In the genomic region with DNA sequence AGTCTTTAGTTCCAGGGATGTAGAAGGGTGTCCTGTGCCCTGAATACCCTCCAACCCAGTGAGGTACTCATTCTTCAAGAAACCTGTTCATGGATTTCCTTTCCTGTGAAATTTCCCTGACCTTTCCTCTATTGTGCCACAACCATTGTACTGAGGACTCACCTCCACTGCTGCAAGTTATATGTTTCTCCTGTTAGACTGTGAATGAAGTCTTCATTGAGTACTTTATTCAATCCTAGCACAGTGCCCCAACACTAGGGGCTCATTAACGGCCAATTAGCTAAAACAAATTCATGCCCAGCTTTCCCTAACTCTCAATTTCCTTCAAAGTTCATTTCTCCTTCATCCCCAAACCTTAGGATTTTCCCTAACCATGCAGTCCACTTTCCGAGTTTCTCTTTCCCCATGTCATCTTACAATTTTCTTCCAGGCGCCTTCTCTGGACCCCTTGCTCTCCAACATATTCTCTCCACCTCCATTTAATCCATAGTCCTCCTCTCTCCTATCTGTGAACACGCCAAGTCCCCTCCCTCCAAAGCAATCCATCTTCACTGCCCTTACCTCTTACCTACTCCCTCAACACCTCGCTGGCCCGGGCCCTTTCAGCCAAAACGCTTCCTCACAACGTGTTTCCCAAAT, we compare ENCODE assay signal across 8 cellular contexts. TPM values are rescaled to one million over a fixed set of nuclear protein-coding genes. Genes with fewer than 3 reads are reported as not detected.
DNase-seq lines count a peak whose midpoint lies in the region; ATAC-seq and TF ChIP-seq lines count a peak whose summit lies in the region.

No MANE protein-coding gene starts in this region.

- H3K27ac ChIP-seq in PC-9: peak overlapping the region; percentile 35; the same call in 1 of the 2 replicates
- H3K27ac ChIP-seq in esophagus squamous epithelium: peak overlapping the region; percentile 94 to 99 (median 96)
- H3K27ac ChIP-seq in psoas muscle: peak overlapping the region; percentile 98

- H3K9me2 ChIP-seq in PC-9 (ENCODE audit: insufficient read depth): no peaks in the 10 kb centered on the region

- H3K27me3 ChIP-seq in PC-9 (ENCODE audit: insufficient read depth, low read depth) (no peaks in the 10 kb centered on the region), esophagus squamous epithelium (no peaks in the 10 kb centered on the region), psoas muscle (ENCODE audit: insufficient read depth in 3 of 3, low read length in 2 of 3) (no peaks in the 10 kb centered on the region)

- H3K4me3 ChIP-seq in PC-9 (peak overlapping the region; percentile 93), esophagus squamous epithelium (peak overlapping the region; percentile 79 to 97 (median 94)), psoas muscle (peak overlapping the region; percentile 93)

- TF ChIP-seq CTCF in PC-9 (conservative IDR thresholded peaks at IDR 0.05) (no peak), esophagus squamous epithelium (IDR thresholded peaks at IDR 0.05) (no peak), psoas muscle (IDR thresholded peaks at IDR 0.05) (no peak)

- peak in 1 of 2 experiments; percentile 47 for DNase-seq in PC-9
- DNase-seq in esophagus squamous epithelium (lab: John Stamatoyannopoulos, UW): no peak
- DNase-seq in psoas muscle: no peak
- DNase-seq in activated CD4-positive, CD25-positive, alpha-beta regulatory T cell treated with anti-CD3 and anti-CD28 coated beads, Interleukin-2, amount 50 U/mL, for 72 hours: no peak
- DNase-seq in NOMO-1 treated with dmso at 0.1 percent for 144 hours (lab: John Stamatoyannopoulos, UW; ENCODE audit: unreplicated experiment): no peak

- ATAC-seq in GM21447 (IDR thresholded peaks at IDR 0.05; ENCODE audit: unreplicated experiment): peak; percentile 1
- ATAC-seq in psoas muscle: no peak
- ATAC-seq in GM19467 (IDR thresholded peaks at IDR 0.05; ENCODE audit: unreplicated experiment): no peak
- ATAC-seq in GM18907 (IDR thresholded peaks at IDR 0.05; ENCODE audit: unreplicated experiment): no peak

- intact Hi-C loops in PC-9 (cut with micrococcal nuclease; ENCODE audit: unreplicated experiment) (loop anchor here (2.0 kb wide), 1 partner anchor 71 kb away; a partner anchor contains a TSS), esophagus squamous epithelium (cut with DNase I) (no loop called here), psoas muscle (cut with DNase I) (loop anchor here in 1 of 2 donors (5.0 kb wide), 1 partner anchor 248 kb away; a partner anchor contains a TSS)

- CTCF ChIA-PET in PC-9 (lab: Charles Lee): no interaction called here

- H3K4me1 ChIP-seq in PC-9 (replicated peaks; ENCODE audit: insufficient read depth) (peaks cover 48% of the 10 kb centered on the region), esophagus squamous epithelium (peaks cover 17 to 57% (median 33%) of the 10 kb centered on the region in 3 donors), psoas muscle (peaks cover 37% of the 10 kb centered on the region)

- peak overlapping the region; percentile 87 for H3K4me2 ChIP-seq in PC-9

- H3F3A ChIP-seq in PC-9 (ENCODE audit: insufficient read depth, low read depth): peaks cover 10% of the 10 kb centered on the region

- POLR2A ChIA-PET in PC-9 (lab: Charles Lee; ENCODE audit: unreplicated experiment): interaction anchor here (0.5 kb wide), 1 partner anchor 1056 kb away, joined by 3 read pairs; no protein-coding TSS in a partner anchor

- 2 to 3% methylated on average over 8 of the region's 8 CpGs for WGBS in esophagus squamous epithelium, 2 donors
- WGBS in psoas muscle, 3 donors: 1 to 3% (median 2%) methylated on average over 8 of the region's 8 CpGs

- H3K36me3 ChIP-seq in PC-9 (ENCODE audit: low read depth): peaks cover 22% of the 10 kb centered on the region
- peaks cover 0 to 6% (median 0%) of the 10 kb centered on the region in 3 donors for H3K36me3 ChIP-seq in esophagus squamous epithelium
- H3K36me3 ChIP-seq in psoas muscle (ENCODE audit: insufficient read depth in 1 of 2, low read depth in 1 of 2): peaks cover 0 to 4% of the 10 kb centered on the region in 2 donors

- H3K79me2 ChIP-seq in PC-9 (ENCODE audit: low read depth): peaks cover 69% of the 10 kb centered on the region

- H2AFZ ChIP-seq in PC-9: peak overlapping the region; percentile 83

- TF ChIP-seq POLR2A in esophagus squamous epithelium (IDR thresholded peaks at IDR 0.05): no peak

- no peaks in the 10 kb centered on the region for H3K9me3 ChIP-seq in PC-9 (ENCODE audit: insufficient read depth, low read depth)
- H3K9me3 ChIP-seq in esophagus squamous epithelium: no peaks in the 10 kb centered on the region
- no peaks in the 10 kb centered on the region for H3K9me3 ChIP-seq in psoas muscle

- no TSS peak for BruUV-seq in PC-9 (replicated peaks; lab: Mats Ljungman, UMichigan)

- H4K20me1 ChIP-seq in PC-9 (ENCODE audit: insufficient read depth): peaks cover 58% of the 10 kb centered on the region

RNA-seq across cellular contexts. Expression of a gene that starts 1.3 kb away (rescaled TPM):
- total RNA-seq in PC-9 (2021): 30.0 and 38.7 TPM in 2 replicates
- 10 to 100 TPM; 19.1 to 38.7 (median 25.4) TPM for total RNA-seq in esophagus squamous epithelium
- 10 to 100 TPM; 15.2 to 22.0 (median 20.6) TPM for total RNA-seq in psoas muscle
- polyA plus RNA-seq in psoas muscle: 1 to 10 TPM; 4.6 to 7.2 (median 6.7) TPM

Comparison
In these comparisons a context has a peak if more than half of its experiments do, and no peak if none do; other contexts are left out.
1. H3K27ac ChIP-seq: peak in every context shown above with its lines; median percentile 98 in psoas muscle; 96 in esophagus squamous epithelium; 35 in PC-9.